In genomic region chr1:156104065-156104810, GRCh38 we compare ENCODE assay signal across 8 cellular contexts. TPM values are rescaled to one million over a fixed set of nuclear protein-coding genes. Genes with fewer than 3 reads are reported as not detected.
DNase-seq lines count a peak whose midpoint lies in the region; ATAC-seq lines count a peak whose summit lies in the region.

No MANE protein-coding gene starts in this region.

- POLR2A ChIA-PET in naive thymus-derived CD4-positive, alpha-beta T cell (lab: Charles Lee) = interaction anchor here (1.1 to 1.2 kb wide), 2 partner anchors 10 to 22 kb away, joined by 3 to 9 read pairs; partner anchors contain the start of gene LMNA

- peaks cover 12 to 54% (median 28%) of the 10 kb centered on the region in 7 donors for H3K4me1 Mint-ChIP-seq in naive thymus-derived CD4-positive, alpha-beta T cell

- peak overlapping the region; percentile 31 to 99 (median 93) for H3K27ac Mint-ChIP-seq in naive thymus-derived CD4-positive, alpha-beta T cell

- peaks cover 0 to 2% (median 0%) of the 10 kb centered on the region in 5 donors for H3K36me3 Mint-ChIP-seq in naive thymus-derived CD4-positive, alpha-beta T cell

- peaks cover 12 to 38% of the 10 kb centered on the region in 2 donors for H3K4me1 ChIP-seq in naive thymus-derived CD4-positive, alpha-beta T cell (ENCODE audit: control insufficient read depth in 2 of 2, insufficient read depth in 2 of 2, low read length in 2 of 2)

- H3K9me3 Mint-ChIP-seq in naive thymus-derived CD4-positive, alpha-beta T cell = peaks cover 0 to 2% (median 0%) of the 10 kb centered on the region in 11 donors

- no peaks in the 10 kb centered on the region for H3K27me3 ChIP-seq in naive thymus-derived CD4-positive, alpha-beta T cell (ENCODE audit: control insufficient read depth in 2 of 2, insufficient read depth in 2 of 2, low read length in 2 of 2)

- H3K9me3 ChIP-seq in naive thymus-derived CD4-positive, alpha-beta T cell (ENCODE audit: control insufficient read depth in 2 of 3, low read length in 3 of 3) = no peaks in the 10 kb centered on the region

- H3K4me3 Mint-ChIP-seq in naive thymus-derived CD4-positive, alpha-beta T cell = peak overlapping the region in 4 of 10 donors; percentile 20 to 82 (median 60)

- DNase-seq in DMS79 (lab: John Stamatoyannopoulos, UW) = peak; percentile 67
- DNase-seq in LoVo (ENCODE audit: low spot score) = peak; percentile 20
- peak; percentile 64 for DNase-seq in activated CD4-positive, alpha-beta T cell treated with anti-CD3 and anti-CD28 coated beads, Interleukin-2, amount 50 U/mL, for 1 hour
- DNase-seq in epithelial cell of prostate (ENCODE audit: low read depth, low spot score) = no peak
- peak in 5 of 9 donors; percentile 28 to 60 (median 32) for DNase-seq in naive thymus-derived CD4-positive, alpha-beta T cell
- DNase-seq in retina = no peak
- DNase-seq in globus pallidus (ENCODE audit: low spot score) = no peak

- no peaks in the 10 kb centered on the region for H3K36me3 ChIP-seq in naive thymus-derived CD4-positive, alpha-beta T cell (ENCODE audit: control insufficient read depth in 2 of 3, insufficient read depth in 3 of 3, low read length in 3 of 3)

- CTCF ChIA-PET in naive thymus-derived CD4-positive, alpha-beta T cell (lab: Charles Lee) = interaction anchor here (20.3 kb wide), 1 partner anchor 22 kb away, joined by 340 read pairs; no protein-coding TSS in a partner anchor

- no peak overlapping the region for H3K4me3 ChIP-seq in naive thymus-derived CD4-positive, alpha-beta T cell (ENCODE audit: low read length)

- H3K27ac ChIP-seq in epithelial cell of prostate = peak overlapping the region; percentile 84
- H3K27ac ChIP-seq in naive thymus-derived CD4-positive, alpha-beta T cell (ENCODE audit: low read depth, low read length) = no peak overlapping the region

- intact Hi-C loops in naive thymus-derived CD4-positive, alpha-beta T cell (cut with micrococcal nuclease) = no loop called here

- peak; percentile 36 for ATAC-seq in naive thymus-derived CD4-positive, alpha-beta T cell
- ATAC-seq in HG03378 (IDR thresholded peaks at IDR 0.05; ENCODE audit: unreplicated experiment) = no peak

- peaks cover 0 to 53% (median 0%) of the 10 kb centered on the region in 5 donors for H3K27me3 Mint-ChIP-seq in naive thymus-derived CD4-positive, alpha-beta T cell

RNA-seq across cellular contexts. Expression of gene LMNA, which starts 10.3 kb away (rescaled TPM):
- 100 to 1,000 TPM in 2 of 5 experiments, 10 to 100 TPM in 1, 1 to 10 TPM in 2; 5.5 to 470 (median 18.0) TPM for total RNA-seq in naive thymus-derived CD4-positive, alpha-beta T cell
- under 1 TPM in 1 of 2 donors, not detected in 1; 0.20 TPM for polyA plus RNA-seq in naive thymus-derived CD4-positive, alpha-beta T cell

RNA-seq across cellular contexts. Expression of gene MEX3A, which starts 22.0 kb away (rescaled TPM):
- under 1 TPM in 4 of 5 experiments, not detected in 1; 0.05 to 0.15 (median 0.13) TPM for total RNA-seq in naive thymus-derived CD4-positive, alpha-beta T cell
- not detected for polyA plus RNA-seq in naive thymus-derived CD4-positive, alpha-beta T cell

RNA-seq across cellular contexts. Expression of gene RAB25, which starts 43.3 kb away (rescaled TPM):
- 1 to 10 TPM in 4 of 5 experiments, not detected in 1; 1.1 to 2.7 (median 2.2) TPM for total RNA-seq in naive thymus-derived CD4-positive, alpha-beta T cell
- 1 to 10 TPM; 1.5 to 1.8 TPM for polyA plus RNA-seq in naive thymus-derived CD4-positive, alpha-beta T cell

RNA-seq across cellular contexts. Expression of gene SEMA4A, which starts 49.1 kb away (rescaled TPM):
- total RNA-seq in naive thymus-derived CD4-positive, alpha-beta T cell = 10 to 100 TPM in 1 of 5 experiments, 1 to 10 TPM in 4; 1.8 to 48.6 (median 3.8) TPM
- under 1 TPM; 0.06 to 0.24 TPM for polyA plus RNA-seq in naive thymus-derived CD4-positive, alpha-beta T cell

RNA-seq across cellular contexts. Expression of gene LAMTOR2, which starts 49.7 kb away (rescaled TPM):
- total RNA-seq in naive thymus-derived CD4-positive, alpha-beta T cell = 10 to 100 TPM; 13.3 to 66.1 (median 27.9) TPM
- polyA plus RNA-seq in naive thymus-derived CD4-positive, alpha-beta T cell = 10 to 100 TPM; 90.1 to 97.9 TPM

Comparison
In these comparisons a context has a peak if more than half of its experiments do, and no peak if none do; other contexts are left out.
1. DNase-seq: peak in DMS79 (single experiment), LoVo (single experiment), activated CD4-positive, alpha-beta T cell treated with anti-CD3 and anti-CD28 coated beads, Interleukin-2, amount 50 U/mL, for 1 hour (single experiment) and naive thymus-derived CD4-positive, alpha-beta T cell (5 of 9); none in epithelial cell of prostate (single experiment), retina (single experiment) and globus pallidus (single experiment).